Comparison of ENCODE assay signal across 23 cellular contexts in genomic region chrX:53561912-53562311, GRCh38.
"Had no signal": no experiment of that assay in that cellular context is flagged by ENCODE, and none has a peak within 500 bp of the region (broad histone marks: within the 10 kb centered on the region; RNA-seq: fewer than 3 reads in every experiment).

No MANE protein-coding gene starts in this region.

- H3K27ac Mint-ChIP-seq: IgD-negative memory B cell had no signal

- FAIRE-seq: K562, RCC 7860 had no signal

- H3K27ac ChIP-seq: KMS-11, SJSA1, SK-N-MC had no signal

- H3K4me3 Mint-ChIP-seq: IgD-negative memory B cell had no signal

- H3K4me3 ChIP-seq: K562, SJSA1, SK-N-MC had no signal

- H3K4me1 Mint-ChIP-seq: IgD-negative memory B cell had no signal

- DNase-seq: Kasumi-1, MM.1S, NCI-H1092 treated with DMSO at 0.1 percent for 48 hours, NCI-H1436, NCI-H187, NCI-H2029, NCI-H2081 treated with DMSO at 0.1 percent for 48 hours, NCI-H2171, NCI-H226, NCI-H446, NCI-H510A, NCI-H524 treated with DMSO at 0.1 percent for 48 hours, NCI-H69, NCI-H774, Right ventricle myocardium superior, RPMI8226, SIG-M5 had no signal

- H3K9me3 Mint-ChIP-seq: IgD-negative memory B cell had no signal

- H3K27me3 Mint-ChIP-seq: IgD-negative memory B cell had no signal

- ATAC-seq: K562 had no signal

- H3K4me1 ChIP-seq: SJSA1 had no signal

- H3K9me3 ChIP-seq: SJSA1 had no signal
